In genomic region chr19:10290439-10290875, GRCh38 we compare ENCODE assay signal across 8 cellular contexts. TPM values are rescaled to one million over a fixed set of nuclear protein-coding genes. Genes with fewer than 3 reads are reported as not detected.
DNase-seq lines count a peak whose midpoint lies in the region; ATAC-seq and TF ChIP-seq lines count a peak whose summit lies in the region.

No MANE protein-coding gene starts in this region.

- H2BK120ac ChIP-seq in IMR-90 (ENCODE audit: low read depth, low read length), result no peak overlapping the region

- in situ Hi-C loops in IMR-90 (cut with MboI; ENCODE audit: low sequenced_read_pairs), result no loop called here

- no peak overlapping the region for H2BK5ac ChIP-seq in IMR-90 (ENCODE audit: low read depth, low read length, poor library complexity, severe bottlenecking)

- peak overlapping the region; percentile 29 for H3K9ac ChIP-seq in IMR-90 (ENCODE audit: low read depth, low read length)
- no peak overlapping the region for H3K9ac ChIP-seq in adipocyte (ENCODE audit: low read length)

- no peak overlapping the region for H2BK15ac ChIP-seq in IMR-90 (ENCODE audit: low read depth, low read length)

- H3K9me3 ChIP-seq in CD4-positive, CD25-positive, alpha-beta regulatory T cell (ENCODE audit: control insufficient read depth in 2 of 2, low read length in 2 of 2), result no peaks in the 10 kb centered on the region
- H3K9me3 ChIP-seq in IMR-90 (ENCODE audit: control insufficient read depth, insufficient read depth, low read length) (no peaks in the 10 kb centered on the region), adipocyte (ENCODE audit: control insufficient read depth, low read length) (no peaks in the 10 kb centered on the region)

- peak overlapping the region; percentile 55; the same call in 1 of the 2 replicates for H3K4ac ChIP-seq in IMR-90 (ENCODE audit: low read depth, low read length)

- peak overlapping the region; percentile 88 for H2AK9ac ChIP-seq in IMR-90 (replicated peaks; ENCODE audit: low read depth, low read length, poor library complexity)

- peaks cover 2% of the 10 kb centered on the region for H3K36me3 ChIP-seq in CD4-positive, CD25-positive, alpha-beta regulatory T cell (ENCODE audit: control insufficient read depth, insufficient read depth, low read length)
- peaks cover 14% of the 10 kb centered on the region; the same call in 1 of the 2 replicates for H3K36me3 ChIP-seq in IMR-90 (ENCODE audit: control insufficient read depth, insufficient read depth, low read length)
- H3K36me3 ChIP-seq in adipocyte (ENCODE audit: control insufficient read depth, insufficient read depth, low read length, severe bottlenecking), result peaks cover 3% of the 10 kb centered on the region

- ATAC-seq in CD4-positive, CD25-positive, alpha-beta regulatory T cell (ENCODE audit: low read depth in 2 of 2), result no peak
- ATAC-seq in IMR-90 (ENCODE audit: low read depth) (no peak), omental fat pad (ENCODE audit: low FRiP score) (no peak)

- no peak overlapping the region for H3K27ac ChIP-seq in CD4-positive, CD25-positive, alpha-beta regulatory T cell (ENCODE audit: insufficient read depth, low read length, poor library complexity, severe bottlenecking)
- no peak overlapping the region for H3K27ac ChIP-seq in IMR-90 (ENCODE audit: insufficient read depth, low read length)

- POLR2A ChIA-PET in IMR-90 (lab: Charles Lee; ENCODE audit: unreplicated experiment), result interaction anchor here (0.6 kb wide), 1 partner anchor 14 kb away, joined by 4 read pairs; no protein-coding TSS in a partner anchor

- peaks cover 0 to 84% (median 27%) of the 10 kb centered on the region in 4 donors for H3K4me1 Mint-ChIP-seq in CD4-positive, CD25-positive, alpha-beta regulatory T cell

- 0 out of 2 replicates have a peak overlapping the region, but pooled peaks have one; percentile 45 for H3K18ac ChIP-seq in IMR-90 (ENCODE audit: low read depth, low read length)

- H3K4me3 ChIP-seq in CD4-positive, CD25-positive, alpha-beta regulatory T cell (ENCODE audit: low read depth, low read length), result no peak overlapping the region
- H3K4me3 ChIP-seq in IMR-90 (ENCODE audit: insufficient read depth, low read depth, low read length) (peak overlapping the region; percentile 77), adipocyte (ENCODE audit: low read length) (no peak overlapping the region)

- peaks cover 0 to 4% of the 10 kb centered on the region in 2 experiments; a peak in 1 of 4 replicates for H3K79me1 ChIP-seq in IMR-90 (ENCODE audit: low read depth in 1 of 2, low read length in 2 of 2)

- peak overlapping the region; percentile 51 for H3K14ac ChIP-seq in IMR-90 (replicated peaks; ENCODE audit: low read depth, low read length)

- TF ChIP-seq CTCF in IMR-90 (conservative IDR thresholded peaks at IDR 0.05; ENCODE audit: low read depth, low read length) (no peak), omental fat pad (IDR thresholded peaks at IDR 0.05) (no peak)

- peak overlapping the region; percentile 96 for H3K4me2 ChIP-seq in IMR-90 (ENCODE audit: low read depth, low read length)

- 9% methylated on average over 19 of the region's 26 CpGs; no CpG with 5 or more reads in 1 of the 2 experiments for WGBS in IMR-90 (ENCODE audit: extremely low coverage in 2 of 2, insufficient read length in 1 of 2), 2 experiments

- peaks cover 0 to 4% (median 0%) of the 10 kb centered on the region in 7 donors for H3K9me3 Mint-ChIP-seq in CD4-positive, CD25-positive, alpha-beta regulatory T cell

- peak overlapping the region; percentile 92 for H2AFZ ChIP-seq in IMR-90 (replicated peaks; ENCODE audit: low read length, poor library complexity)

- peaks cover 8% of the 10 kb centered on the region for H3K27me3 ChIP-seq in CD4-positive, CD25-positive, alpha-beta regulatory T cell (ENCODE audit: control insufficient read depth, insufficient read depth, low read length)
- H3K27me3 ChIP-seq in IMR-90 (ENCODE audit: control insufficient read depth, insufficient read depth, low read length) (no peaks in the 10 kb centered on the region; the same call in 1 of the 2 replicates), adipocyte (replicated peaks; ENCODE audit: control insufficient read depth, insufficient read depth, low read length) (peaks cover 71% of the 10 kb centered on the region)

- no peak overlapping the region for H3K56ac ChIP-seq in IMR-90 (ENCODE audit: extremely low read depth, insufficient read depth, low read length)

- no TSS peak for BruUV-seq in IMR-90 (replicated peaks; lab: Mats Ljungman, UMichigan)

- TF ChIP-seq RAD21 in IMR-90 (IDR thresholded peaks at IDR 0.05; ENCODE audit: low read length), result no peak

- H4K8ac ChIP-seq in IMR-90 (ENCODE audit: low read depth in 2 of 2, low read length in 2 of 2), result peak overlapping the region in 1 of 2 experiments; percentile 59; a peak in 2 of 4 replicates

- TF ChIP-seq POLR2A in IMR-90 (IDR thresholded peaks at IDR 0.05; ENCODE audit: low read depth, low read length), result 0 out of 2 replicates have a peak, but pooled peaks have one; percentile 14

- H3K27me3 Mint-ChIP-seq in CD4-positive, CD25-positive, alpha-beta regulatory T cell, result peaks cover 79% of the 10 kb centered on the region

- dilution Hi-C loops in IMR-90 (cut with HindIII; ENCODE audit: low sequenced_read_pairs, unreplicated experiment), result no loop called here

- H3K4me3 Mint-ChIP-seq in CD4-positive, CD25-positive, alpha-beta regulatory T cell, result peak overlapping the region; percentile 82 to 90 (median 86)

- CTCF ChIA-PET in IMR-90 (lab: Yijun Ruan, JAX), result interaction anchor here (1.1 kb wide), 1 partner anchor 20 kb away, joined by 4 read pairs; no protein-coding TSS in a partner anchor

- H2BK20ac ChIP-seq in IMR-90 (ENCODE audit: low read depth, low read length), result no peak overlapping the region

- H3K23ac ChIP-seq in IMR-90 (ENCODE audit: low read depth, low read length), result 0 out of 2 replicates have a peak overlapping the region, but pooled peaks have one; percentile 1

- peak overlapping the region; percentile 41; the same call in 1 of the 2 replicates for H4K91ac ChIP-seq in IMR-90 (ENCODE audit: insufficient read depth, low read depth, low read length)

- peaks cover 91% of the 10 kb centered on the region for H3K4me1 ChIP-seq in CD4-positive, CD25-positive, alpha-beta regulatory T cell (ENCODE audit: control insufficient read depth, insufficient read depth, low read length, poor library complexity, severe bottlenecking)
- peaks cover 24% of the 10 kb centered on the region for H3K4me1 ChIP-seq in IMR-90 (ENCODE audit: control insufficient read depth, insufficient read depth, low read length)
- H3K4me1 ChIP-seq in adipocyte (ENCODE audit: control insufficient read depth, insufficient read depth, low read length), result peaks cover 21% of the 10 kb centered on the region

- peak overlapping the region; percentile 30; the same call in 1 of the 2 replicates for H2AK5ac ChIP-seq in IMR-90 (ENCODE audit: low read depth, low read length)

- peaks cover 7% of the 10 kb centered on the region for H3K36me3 Mint-ChIP-seq in CD4-positive, CD25-positive, alpha-beta regulatory T cell

- H3K27ac Mint-ChIP-seq in CD4-positive, CD25-positive, alpha-beta regulatory T cell, result peak overlapping the region in 1 of 3 donors; percentile 55

- no peak for DNase-seq in CD4-positive, CD25-positive, alpha-beta regulatory T cell
- DNase-seq in IMR-90 (peak; percentile 7), adipocyte (ENCODE audit: low read depth) (peak; percentile 57), myocyte (ENCODE audit: low read depth) (peak; percentile 36), UCSD-AML1 (lab: John Stamatoyannopoulos, UW; ENCODE audit: unreplicated experiment) (no peak), NCI-H510A treated with DMSO at 0.1 percent for 48 hours (lab: John Stamatoyannopoulos, UW) (no peak), omental fat pad (ENCODE audit: low spot score) (no peak), inferior parietal cortex (ENCODE audit: extremely low spot score) (no peak)

- peaks cover 12% of the 10 kb centered on the region for H3K9me1 ChIP-seq in IMR-90 (ENCODE audit: insufficient read depth, low read length)

- peaks cover 4% of the 10 kb centered on the region for H4K20me1 ChIP-seq in IMR-90 (ENCODE audit: insufficient read depth, low read length)

- intact Hi-C loops in IMR-90 (cut with micrococcal nuclease), result no loop called here

- peak overlapping the region; percentile 32; the same call in 1 of the 2 replicates for H4K5ac ChIP-seq in IMR-90 (ENCODE audit: low read depth, low read length)

RNA-seq across cellular contexts. Expression of gene ICAM5, which starts 0.7 kb away (rescaled TPM):
- total RNA-seq in CD4-positive, CD25-positive, alpha-beta regulatory T cell, result 0.20 TPM
- polyA plus RNA-seq in CD4-positive, CD25-positive, alpha-beta regulatory T cell, result not detected
- 2.5 and 3.0 TPM in 2 replicates for total RNA-seq in IMR-90 (2012; rRNA removed)
- 23.9 and 26.5 TPM in 2 replicates for polyA plus RNA-seq in IMR-90 (2012; rRNA removed)
- polyA plus RNA-seq in IMR-90 (2012; cell fraction: cytosol; rRNA removed), result 13.1 and 22.4 TPM in 2 replicates
- polyA plus RNA-seq in IMR-90 (2012; cell fraction: nucleus; rRNA removed; ENCODE audit: low replicate concordance), result 107 and 283 TPM in 2 replicates
- total RNA-seq in myocyte, result 7.2 and 8.3 TPM in 2 replicates
- polyA plus RNA-seq in myocyte (2012), result 5.5 TPM
- 1 to 10 TPM in 1 of 4 donors, under 1 TPM in 3; 0.31 to 1.1 (median 0.53) TPM for total RNA-seq in omental fat pad

RNA-seq across cellular contexts. Expression of gene ICAM4, which starts 3.7 kb away (rescaled TPM):
- 0.67 TPM for total RNA-seq in CD4-positive, CD25-positive, alpha-beta regulatory T cell
- polyA plus RNA-seq in CD4-positive, CD25-positive, alpha-beta regulatory T cell, result under 1 TPM; 0.20 to 0.67 (median 0.41) TPM
- total RNA-seq in IMR-90 (2012; rRNA removed), result 2.3 and 2.5 TPM in 2 replicates
- polyA plus RNA-seq in IMR-90 (2012; rRNA removed), result 4.0 TPM in 2 replicates
- 4.6 and 6.4 TPM in 2 replicates for polyA plus RNA-seq in IMR-90 (2012; cell fraction: cytosol; rRNA removed)
- 1.1 and 1.2 TPM in 2 replicates for polyA plus RNA-seq in IMR-90 (2012; cell fraction: nucleus; rRNA removed; ENCODE audit: low replicate concordance)
- total RNA-seq in myocyte, result 1.4 and 3.2 TPM in 2 replicates
- polyA plus RNA-seq in myocyte (2012), result 0.49 TPM
- 1 to 10 TPM in 3 of 4 donors, under 1 TPM in 1; 0.82 to 7.5 (median 2.0) TPM for total RNA-seq in omental fat pad

RNA-seq across cellular contexts. Expression of gene ZGLP1, which starts 19.2 kb away (rescaled TPM):
- 2.8 TPM for total RNA-seq in CD4-positive, CD25-positive, alpha-beta regulatory T cell
- under 1 TPM in 1 of 4 donors, not detected in 3; 0.32 TPM for polyA plus RNA-seq in CD4-positive, CD25-positive, alpha-beta regulatory T cell
- total RNA-seq in IMR-90 (2012; rRNA removed) (0.54 TPM in 1 of 2 replicates, not detected in the other), myocyte (1.8 and 4.2 TPM in 2 replicates), omental fat pad (1 to 10 TPM in 1 of 4 donors, under 1 TPM in 3; 0.19 to 2.4 (median 0.94) TPM)
- 3.1 and 4.1 TPM in 2 replicates for polyA plus RNA-seq in IMR-90 (2012; rRNA removed)
- polyA plus RNA-seq in IMR-90 (2012; cell fraction: cytosol; rRNA removed), result 1.4 and 1.5 TPM in 2 replicates
- polyA plus RNA-seq in IMR-90 (2012; cell fraction: nucleus; rRNA removed; ENCODE audit: low replicate concordance), result 15.5 and 25.2 TPM in 2 replicates
- polyA plus RNA-seq in myocyte (2012), result 5.4 TPM

RNA-seq across cellular contexts. Expression of gene ICAM1, which starts 19.5 kb away (rescaled TPM):
- 13.7 TPM for total RNA-seq in CD4-positive, CD25-positive, alpha-beta regulatory T cell
- 1 to 10 TPM; 4.8 to 8.2 (median 6.9) TPM for polyA plus RNA-seq in CD4-positive, CD25-positive, alpha-beta regulatory T cell
- 6.9 and 10.6 TPM in 2 replicates for total RNA-seq in IMR-90 (2012; rRNA removed)
- polyA plus RNA-seq in IMR-90 (2012; rRNA removed), result 18.3 and 19.1 TPM in 2 replicates
- polyA plus RNA-seq in IMR-90 (2012; cell fraction: cytosol; rRNA removed), result 11.0 and 21.7 TPM in 2 replicates
- polyA plus RNA-seq in IMR-90 (2012; cell fraction: nucleus; rRNA removed; ENCODE audit: low replicate concordance), result 16.7 and 18.8 TPM in 2 replicates
- 5.1 and 21.3 TPM in 2 replicates for total RNA-seq in myocyte
- polyA plus RNA-seq in myocyte (2012), result 8.3 TPM
- total RNA-seq in omental fat pad, result 100 to 1,000 TPM in 2 of 4 donors, 10 to 100 TPM in 2; 20.7 to 286 (median 81.0) TPM

RNA-seq across cellular contexts. Expression of gene FDX2, which starts 25.4 kb away (rescaled TPM):
- total RNA-seq in CD4-positive, CD25-positive, alpha-beta regulatory T cell, result 3.5 TPM
- 10 to 100 TPM; 13.1 to 16.5 (median 13.5) TPM for polyA plus RNA-seq in CD4-positive, CD25-positive, alpha-beta regulatory T cell
- 39.8 and 40.8 TPM in 2 replicates for total RNA-seq in IMR-90 (2012; rRNA removed)
- polyA plus RNA-seq in IMR-90 (2012; rRNA removed), result 72.0 and 82.3 TPM in 2 replicates
- 124 and 216 TPM in 2 replicates for polyA plus RNA-seq in IMR-90 (2012; cell fraction: cytosol; rRNA removed)
- 37.1 and 117 TPM in 2 replicates for polyA plus RNA-seq in IMR-90 (2012; cell fraction: nucleus; rRNA removed; ENCODE audit: low replicate concordance)
- 39.4 and 45.8 TPM in 2 replicates for total RNA-seq in myocyte
- 74.6 TPM for polyA plus RNA-seq in myocyte (2012)
- total RNA-seq in omental fat pad, result 10 to 100 TPM in 3 of 4 donors, 1 to 10 TPM in 1; 9.0 to 26.2 (median 17.8) TPM

Comparison
In these comparisons a context has a peak if more than half of its experiments do, and no peak if none do; other contexts are left out.
1. DNase-seq: peak in IMR-90 (single experiment), adipocyte (single experiment) and myocyte (single experiment); none in CD4-positive, CD25-positive, alpha-beta regulatory T cell (0 of 3), UCSD-AML1 (single experiment), NCI-H510A treated with DMSO at 0.1 percent for 48 hours (single experiment), omental fat pad (single experiment) and inferior parietal cortex (single experiment).